In genomic region chr14:69363055-69363454, GRCh38 we compare ENCODE assay signal across 11 cellular contexts. TPM values are rescaled to one million over a fixed set of nuclear protein-coding genes. Genes with fewer than 3 reads are reported as not detected.
DNase-seq lines count a peak whose midpoint lies in the region; FAIRE-seq and TF ChIP-seq lines count a peak whose summit lies in the region.
"Had no signal": no experiment of that assay in that cellular context is flagged by ENCODE, and none has a peak within 500 bp of the region (broad histone marks: within the 10 kb centered on the region; RNA-seq: fewer than 3 reads in every experiment).

No MANE protein-coding gene starts in this region.

- H3K9ac ChIP-seq in astrocyte (ENCODE audit: low read length): no peak overlapping the region

- no peaks in the 10 kb centered on the region for H4K20me1 ChIP-seq in astrocyte (ENCODE audit: insufficient read depth, low read length)

- H3K4me3 ChIP-seq in GM12864 (ENCODE audit: low read depth, low read length): no peak overlapping the region
- H3K4me3 ChIP-seq in astrocyte (ENCODE audit: insufficient read depth, low read depth, low read length): no peak overlapping the region
- no peak overlapping the region for H3K4me3 ChIP-seq in retinal pigment epithelial cell (ENCODE audit: low read length)
- H3K4me3 ChIP-seq in MG63: no peak overlapping the region
- no peak overlapping the region for H3K4me3 ChIP-seq in Peyer's patch
- H3K4me3 ChIP-seq: upper lobe of left lung had no signal

- no peak overlapping the region for H3K27ac ChIP-seq in astrocyte (ENCODE audit: low read depth, low read length)
- no peak overlapping the region for H3K27ac ChIP-seq in Peyer's patch
- H3K27ac ChIP-seq: upper lobe of left lung had no signal

- TF ChIP-seq POLR2A in Peyer's patch (IDR thresholded peaks at IDR 0.05): no peak

- no peaks in the 10 kb centered on the region for H3K9me3 Mint-ChIP-seq in astrocyte (ENCODE audit: unreplicated experiment)

- no peak overlapping the region for H3K4me2 ChIP-seq in astrocyte (ENCODE audit: low read length)

- H2AFZ ChIP-seq in astrocyte (ENCODE audit: low read depth, low read length): no peak overlapping the region

- no peaks in the 10 kb centered on the region for H3K36me3 Mint-ChIP-seq in astrocyte (ENCODE audit: low read depth, unreplicated experiment)

- no peaks in the 10 kb centered on the region for H3K36me3 ChIP-seq in astrocyte (ENCODE audit: insufficient read depth, low read length)
- no peaks in the 10 kb centered on the region for H3K36me3 ChIP-seq in MG63
- no peaks in the 10 kb centered on the region for H3K36me3 ChIP-seq in Peyer's patch
- H3K36me3 ChIP-seq: upper lobe of left lung had no signal

- H3K9me3 ChIP-seq in astrocyte (ENCODE audit: insufficient read depth, low read depth, low read length) (no peaks in the 10 kb centered on the region), MG63 (no peaks in the 10 kb centered on the region), Peyer's patch (no peaks in the 10 kb centered on the region)
- H3K9me3 ChIP-seq: upper lobe of left lung had no signal

- FAIRE-seq in astrocyte (lab: Jason Lieb, UNC): no peak
- FAIRE-seq: small intestine had no signal

- H3K27me3 Mint-ChIP-seq in astrocyte (ENCODE audit: low read depth, unreplicated experiment): peaks cover 30% of the 10 kb centered on the region

- H3K4me1 ChIP-seq in astrocyte (ENCODE audit: insufficient read depth, low read length) (no peaks in the 10 kb centered on the region), Peyer's patch (no peaks in the 10 kb centered on the region)
- H3K4me1 ChIP-seq: upper lobe of left lung had no signal

- no peak overlapping the region for H3K27ac Mint-ChIP-seq in astrocyte (ENCODE audit: unreplicated experiment)

- H3K27me3 ChIP-seq in astrocyte (ENCODE audit: insufficient read depth, low read length) (no peaks in the 10 kb centered on the region), MG63 (no peaks in the 10 kb centered on the region), Peyer's patch (no peaks in the 10 kb centered on the region)
- H3K27me3 ChIP-seq: upper lobe of left lung had no signal

- no peaks in the 10 kb centered on the region for H3K4me1 Mint-ChIP-seq in astrocyte (ENCODE audit: low read depth, unreplicated experiment)

- DNase-seq in GM12864 (ENCODE audit: low read depth) (no peak), astrocyte (ENCODE audit: low read depth) (no peak), hepatic stellate cell (ENCODE audit: low spot score) (peak; percentile 68), retinal pigment epithelial cell (ENCODE audit: low read depth) (no peak), GDM1 (lab: John Stamatoyannopoulos, UW) (no peak), MG63 (no peak), Peyer's patch (no peak)
- DNase-seq in activated CD4-positive, alpha-beta T cell treated with anti-CD3 and anti-CD28 coated beads, Interleukin-2, amount 50 U/mL, for 1 hour: no peak
- DNase-seq: NCI-H510A treated with DMSO at 0.1 percent for 48 hours, small intestine had no signal

- no peak overlapping the region for H3K4me3 Mint-ChIP-seq in astrocyte (ENCODE audit: unreplicated experiment)

- TF ChIP-seq CTCF in GM12864 (IDR thresholded peaks at IDR 0.05; ENCODE audit: low read depth, low read length, missing control alignments) (peak; percentile 39), astrocyte (IDR thresholded peaks at IDR 0.05; ENCODE audit: insufficient read depth, low read depth, low read length) (peak; percentile 14), retinal pigment epithelial cell (conservative IDR thresholded peaks at IDR 0.05; ENCODE audit: low read depth, low read length) (peak; percentile 56), Peyer's patch (IDR thresholded peaks at IDR 0.05) (peak in 3 of 6 experiments; percentile 5 to 31 (median 27))

- H3K79me2 ChIP-seq in astrocyte (ENCODE audit: insufficient read depth, low read length): no peaks in the 10 kb centered on the region

RNA-seq across cellular contexts. Expression of gene ERH, which starts 35.0 kb away (rescaled TPM):
- 233 and 255 TPM in 2 replicates for total RNA-seq in astrocyte
- 173 and 248 TPM in 2 replicates for total RNA-seq in MG63 (2014; rRNA removed; shearing (Covaris generic); ENCODE audit: low replicate concordance)
- 10 to 100 TPM; 35.2 to 99.9 (median 50.4) TPM for total RNA-seq in Peyer's patch

RNA-seq across cellular contexts. Expression of gene SLC39A9, which starts 35.4 kb away (rescaled TPM):
- total RNA-seq in astrocyte (69.5 and 79.1 TPM in 2 replicates), Peyer's patch (100 to 1,000 TPM in 1 of 4 donors, 10 to 100 TPM in 3; 30.5 to 113 (median 77.9) TPM)
- 50.5 and 54.2 TPM in 2 replicates for total RNA-seq in MG63 (2014; rRNA removed; shearing (Covaris generic); ENCODE audit: low replicate concordance)
